Comparison of ENCODE assay signal across 17 cellular contexts in the genomic region with DNA sequence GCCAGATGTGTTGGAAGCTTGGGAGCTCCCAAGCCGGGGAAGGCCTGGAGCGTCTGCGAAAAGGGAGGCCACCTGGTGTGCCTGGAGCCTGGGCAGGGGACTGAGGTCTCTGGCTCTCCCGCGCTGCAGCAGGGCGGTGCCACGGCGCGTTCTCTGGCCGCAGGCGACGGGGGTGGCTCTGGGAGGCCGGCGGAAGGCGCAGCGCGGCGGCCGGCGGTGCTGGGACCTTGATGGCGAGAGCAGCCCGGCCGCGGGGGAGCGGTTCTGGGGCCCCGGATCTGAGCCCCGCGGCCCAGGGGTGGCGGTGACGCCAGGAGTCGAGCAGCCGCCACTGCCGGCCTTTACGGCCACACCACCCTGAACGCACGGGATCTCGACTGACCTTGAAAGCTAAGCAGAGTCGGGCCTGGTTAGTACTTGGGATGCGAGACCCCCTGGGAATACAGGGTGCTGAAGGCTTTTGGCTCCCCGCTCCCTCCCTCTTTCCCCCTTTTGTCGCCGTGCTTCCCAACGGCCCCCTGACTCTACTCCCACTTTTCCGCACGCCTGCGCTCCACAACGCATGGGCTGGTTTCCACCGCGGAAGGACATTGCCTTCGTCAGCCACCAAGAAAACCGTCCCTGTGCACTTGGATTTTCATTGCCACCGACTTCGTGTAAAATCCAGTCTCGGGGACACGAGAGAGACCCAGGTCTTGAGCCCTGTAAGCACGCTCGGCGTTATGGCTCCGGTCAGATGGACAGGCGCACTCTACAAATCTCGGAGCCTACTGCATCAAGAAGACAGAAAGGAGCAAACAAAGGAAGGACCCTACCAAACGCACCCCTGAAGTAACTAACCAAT. TPM values are rescaled to one million over a fixed set of nuclear protein-coding genes. Genes with fewer than 3 reads are reported as not detected.
DNase-seq lines count a peak whose midpoint lies in the region; ATAC-seq and TF ChIP-seq lines count a peak whose summit lies in the region.
"Had no signal": no experiment of that assay in that cellular context is flagged by ENCODE, and none has a peak within 500 bp of the region (broad histone marks: within the 10 kb centered on the region; RNA-seq: fewer than 3 reads in every experiment).

No MANE protein-coding gene starts in this region.

- peaks cover 48% of the 10 kb centered on the region for H3K27me3 ChIP-seq in brain microvascular endothelial cell (replicated peaks)

- peak overlapping the region; percentile 49 to 56 for H3K4me3 Mint-ChIP-seq in stimulated activated naive CD8-positive, alpha-beta T cell treated with anti-CD3 and anti-CD28 coated beads, Interleukin-15, amount 100 ng/mL, for 72 hours
- H3K4me3 Mint-ChIP-seq in WTC11, result peak overlapping the region; percentile 55
- H3K4me3 Mint-ChIP-seq in activated T-helper 2 cell treated with anti-CD3 and anti-CD28 coated beads, Interferon-gamma antibody, Interleukin-2, Interleukin-4, amounts not matched to agents 10 μg/mL and 5 μg/mL and 100 μg/mL, durations not matched to agents 14 hours and 24 hours and 36 hours (ENCODE audit: low read depth), result no peak overlapping the region
- H3K4me3 Mint-ChIP-seq: dendritic cell treated with granulocyte-macrophage colony-stimulating factor and Interleukin-4, amounts not matched to agents 40 ng/mL and 50 ng/mL, for 4 days had no signal

- H3K27ac Mint-ChIP-seq in stimulated activated naive CD8-positive, alpha-beta T cell treated with anti-CD3 and anti-CD28 coated beads, Interleukin-15, amount 100 ng/mL, for 72 hours, result peak overlapping the region in 1 of 2 donors; percentile 83
- H3K27ac Mint-ChIP-seq in WTC11, result no peak overlapping the region
- H3K27ac Mint-ChIP-seq in activated T-helper 2 cell treated with anti-CD3 and anti-CD28 coated beads, Interferon-gamma antibody, Interleukin-2, Interleukin-4, amounts not matched to agents 10 μg/mL and 5 μg/mL and 100 μg/mL, durations not matched to agents 14 hours and 24 hours and 36 hours, result no peak overlapping the region
- H3K27ac Mint-ChIP-seq: dendritic cell treated with granulocyte-macrophage colony-stimulating factor and Interleukin-4, amounts not matched to agents 40 ng/mL and 50 ng/mL, for 4 days; stimulated activated memory B cell treated with anti-CD40 and anti-IgM and Interleukin-4, amounts not matched to agents 10 μg/mL and 1 μg/mL and 100 μg/mL, for 72 hours had no signal

- peaks cover 67% of the 10 kb centered on the region for H3K4me1 Mint-ChIP-seq in stimulated activated naive CD8-positive, alpha-beta T cell treated with anti-CD3 and anti-CD28 coated beads, Interleukin-15, amount 100 ng/mL, for 72 hours
- peaks cover 26% of the 10 kb centered on the region for H3K4me1 Mint-ChIP-seq in WTC11
- peaks cover 12% of the 10 kb centered on the region for H3K4me1 Mint-ChIP-seq in activated T-helper 2 cell treated with anti-CD3 and anti-CD28 coated beads, Interferon-gamma antibody, Interleukin-2, Interleukin-4, amounts not matched to agents 10 μg/mL and 5 μg/mL and 100 μg/mL, durations not matched to agents 14 hours and 24 hours and 36 hours (ENCODE audit: low read depth)

- TF ChIP-seq CTCF in WTC11 (IDR thresholded peaks at IDR 0.05) (no peak), brain microvascular endothelial cell (IDR thresholded peaks at IDR 0.05; ENCODE audit: low read depth, low read length, missing control alignments) (no peak)

- H3K27ac ChIP-seq in brain microvascular endothelial cell, result no peak overlapping the region

- intact Hi-C loops in activated T-helper 2 cell treated with anti-CD3 and anti-CD28 coated beads, Interferon-gamma antibody, Interleukin-2, Interleukin-4, amounts not matched to agents 10 μg/mL and 5 μg/mL and 100 μg/mL, durations not matched to agents 14 hours and 24 hours and 36 hours (cut with micrococcal nuclease), result no loop called here

- peaks cover 50% of the 10 kb centered on the region for H3K36me3 Mint-ChIP-seq in WTC11
- H3K36me3 Mint-ChIP-seq in activated T-helper 2 cell treated with anti-CD3 and anti-CD28 coated beads, Interferon-gamma antibody, Interleukin-2, Interleukin-4, amounts not matched to agents 10 μg/mL and 5 μg/mL and 100 μg/mL, durations not matched to agents 14 hours and 24 hours and 36 hours (ENCODE audit: low read depth), result peaks cover 11% of the 10 kb centered on the region

- no peaks in the 10 kb centered on the region for H3K9me3 Mint-ChIP-seq in stimulated activated naive CD8-positive, alpha-beta T cell treated with anti-CD3 and anti-CD28 coated beads, Interleukin-15, amount 100 ng/mL, for 72 hours
- H3K9me3 Mint-ChIP-seq in WTC11, result peaks cover 15% of the 10 kb centered on the region
- H3K9me3 Mint-ChIP-seq in activated T-helper 2 cell treated with anti-CD3 and anti-CD28 coated beads, Interferon-gamma antibody, Interleukin-2, Interleukin-4, amounts not matched to agents 10 μg/mL and 5 μg/mL and 100 μg/mL, durations not matched to agents 14 hours and 24 hours and 36 hours, result no peaks in the 10 kb centered on the region
- H3K9me3 Mint-ChIP-seq: dendritic cell treated with granulocyte-macrophage colony-stimulating factor and Interleukin-4, amounts not matched to agents 40 ng/mL and 50 ng/mL, for 4 days had no signal

- H3K4me3 ChIP-seq in brain microvascular endothelial cell (ENCODE audit: low read depth, low read length), result no peak overlapping the region

- in situ Hi-C loops in brain microvascular endothelial cell (cut with HindIII; ENCODE audit: low pct_ligation_motif_present, low sequenced_read_pairs), result no loop called here

- CTCF ChIA-PET in WTC11 (lab: Charles Lee), result no interaction called here

- no peaks in the 10 kb centered on the region for H3K36me3 ChIP-seq in brain microvascular endothelial cell (replicated peaks)

- DNase-seq in stimulated activated naive CD8-positive, alpha-beta T cell treated with anti-CD3 and anti-CD28 coated beads, Interleukin-15, amount 100 ng/mL, for 72 hours, result peak; percentile 11 to 21
- DNase-seq in stimulated activated naive CD8-positive, alpha-beta T cell treated with anti-CD3 and anti-CD28 coated beads, Interleukin-15, Interleukin-2, amounts not matched to agents 100 U/mL and 50 U/mL, for 24 hours, result no peak
- DNase-seq in WTC11 (ENCODE audit: low spot score) (no peak), islet precursor cell (peak; percentile 56), glomerular visceral epithelial cell (ENCODE audit: extremely low spot score) (no peak), brain microvascular endothelial cell (no peak)
- DNase-seq in activated T-helper 2 cell treated with anti-CD3 and anti-CD28 coated beads, Interferon-gamma antibody, Interleukin-2, Interleukin-4, amounts not matched to agents 10 μg/mL and 5 μg/mL and 100 μg/mL, durations not matched to agents 14 hours and 24 hours and 36 hours (ENCODE audit: low spot score), result no peak
- DNase-seq: C1 segment of cervical spinal cord; NCI-H1694; NCI-H524 treated with DMSO at 0.1 percent for 48 hours; stimulated activated CD4-positive, alpha-beta T cell treated with anti-CD3 and anti-CD28 coated beads, Interleukin-4, amount 100 ng/mL, for 24 hours had no signal

- H3K27me3 Mint-ChIP-seq in stimulated activated naive CD8-positive, alpha-beta T cell treated with anti-CD3 and anti-CD28 coated beads, Interleukin-15, amount 100 ng/mL, for 72 hours, result peaks cover 86% of the 10 kb centered on the region
- peaks cover 89% of the 10 kb centered on the region for H3K27me3 Mint-ChIP-seq in WTC11 (ENCODE audit: low read depth)
- H3K27me3 Mint-ChIP-seq in activated T-helper 2 cell treated with anti-CD3 and anti-CD28 coated beads, Interferon-gamma antibody, Interleukin-2, Interleukin-4, amounts not matched to agents 10 μg/mL and 5 μg/mL and 100 μg/mL, durations not matched to agents 14 hours and 24 hours and 36 hours (ENCODE audit: low read depth), result peaks cover 68% of the 10 kb centered on the region

- no peak for ATAC-seq in stimulated activated naive CD8-positive, alpha-beta T cell treated with anti-CD3 and anti-CD28 coated beads, Interleukin-15, amount 100 ng/mL, for 72 hours
- ATAC-seq in stimulated activated naive CD8-positive, alpha-beta T cell treated with anti-CD3 and anti-CD28 coated beads, Interleukin-15, Interleukin-2, amounts not matched to agents 100 U/mL and 50 U/mL, for 24 hours, result no peak
- ATAC-seq in WTC11 (no peak), GM21447 (IDR thresholded peaks at IDR 0.05; ENCODE audit: unreplicated experiment) (no peak)
- ATAC-seq: stimulated activated memory B cell treated with anti-CD40 and anti-IgM and Interleukin-4, amounts not matched to agents 10 μg/mL and 1 μg/mL and 100 μg/mL, for 72 hours had no signal

- POLR2A ChIA-PET in WTC11 (lab: Charles Lee), result no interaction called here

TF ChIP-seq in WTC11, 78 proteins besides CTCF, POLR2A, EP300 and RAD21 (continues in another document):
- TF ChIP-seq IRF2 (CRISPR knock-in tag; IDR thresholded peaks at IDR 0.05; ENCODE audit: borderline replicate concordance, low read depth), result no peak
- TF ChIP-seq, protein P1, sequence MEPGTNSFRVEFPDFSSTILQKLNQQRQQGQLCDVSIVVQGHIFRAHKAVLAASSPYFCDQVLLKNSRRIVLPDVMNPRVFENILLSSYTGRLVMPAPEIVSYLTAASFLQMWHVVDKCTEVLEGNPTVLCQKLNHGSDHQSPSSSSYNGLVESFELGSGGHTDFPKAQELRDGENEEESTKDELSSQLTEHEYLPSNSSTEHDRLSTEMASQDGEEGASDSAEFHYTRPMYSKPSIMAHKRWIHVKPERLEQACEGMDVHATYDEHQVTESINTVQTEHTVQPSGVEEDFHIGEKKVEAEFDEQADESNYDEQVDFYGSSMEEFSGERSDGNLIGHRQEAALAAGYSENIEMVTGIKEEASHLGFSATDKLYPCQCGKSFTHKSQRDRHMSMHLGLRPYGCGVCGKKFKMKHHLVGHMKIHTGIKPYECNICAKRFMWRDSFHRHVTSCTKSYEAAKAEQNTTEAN (CRISPR knock-in tag; IDR thresholded peaks at IDR 0.05), result no peak
- TF ChIP-seq JUN (CRISPR knock-in tag; IDR thresholded peaks at IDR 0.05), result no peak
- no peak for TF ChIP-seq CBFB (CRISPR knock-in tag; IDR thresholded peaks at IDR 0.05; ENCODE audit: low read depth)
- no peak for TF ChIP-seq EMX1 (CRISPR knock-in tag; IDR thresholded peaks at IDR 0.05)

RNA-seq across cellular contexts. Expression of a gene that starts 9.5 kb away (rescaled TPM):
- not detected in 3 replicates for total RNA-seq in WTC11 (2021)
- total RNA-seq in activated T-helper 2 cell treated with anti-CD3 and anti-CD28 coated beads, Interferon-gamma antibody, Interleukin-2, Interleukin-4, amounts not matched to agents 10 μg/mL and 5 μg/mL and 100 μg/mL, durations not matched to agents 14 hours and 24 hours and 36 hours, result not detected in 2 replicates
- total RNA-seq: fibroblast of lung; T-helper 2 cell treated with Interferon-gamma antibody and Interleukin-4, amounts not matched to agents 100 ng/mL and 5 ng/mL, for 36 hours had no signal

RNA-seq across cellular contexts. Expression of a gene that starts 46.7 kb away (rescaled TPM):
- total RNA-seq in WTC11 (2021), result 0.09 to 0.24 TPM (median 0.18 TPM) in 3 replicates
- not detected in 2 replicates for total RNA-seq in activated T-helper 2 cell treated with anti-CD3 and anti-CD28 coated beads, Interferon-gamma antibody, Interleukin-2, Interleukin-4, amounts not matched to agents 10 μg/mL and 5 μg/mL and 100 μg/mL, durations not matched to agents 14 hours and 24 hours and 36 hours
- total RNA-seq: fibroblast of lung; H4; T-helper 2 cell treated with Interferon-gamma antibody and Interleukin-4, amounts not matched to agents 100 ng/mL and 5 ng/mL, for 36 hours had no signal

Comparison
In these comparisons a context has a peak if more than half of its experiments do, and no peak if none do; other contexts are left out.
1. DNase-seq: peak in stimulated activated naive CD8-positive, alpha-beta T cell treated with anti-CD3 and anti-CD28 coated beads, Interleukin-15, amount 100 ng/mL, for 72 hours (2 of 2) and islet precursor cell (single experiment); none in stimulated activated naive CD8-positive, alpha-beta T cell treated with anti-CD3 and anti-CD28 coated beads, Interleukin-15, Interleukin-2, amounts not matched to agents 100 U/mL and 50 U/mL, for 24 hours (single experiment), WTC11 (single experiment), glomerular visceral epithelial cell (single experiment), activated T-helper 2 cell treated with anti-CD3 and anti-CD28 coated beads, Interferon-gamma antibody, Interleukin-2, Interleukin-4, amounts not matched to agents 10 μg/mL and 5 μg/mL and 100 μg/mL, durations not matched to agents 14 hours and 24 hours and 36 hours (single experiment) and brain microvascular endothelial cell (single experiment).